12 cellular contexts compared by ENCODE assay signal in genomic region chr9:133825555-133826198, GRCh38.
DNase-seq lines count a peak whose midpoint lies in the region; ATAC-seq and TF ChIP-seq lines count a peak whose summit lies in the region.
"Had no signal": no experiment of that assay in that cellular context is flagged by ENCODE, and none has a peak within 500 bp of the region (broad histone marks: within the 10 kb centered on the region; RNA-seq: fewer than 3 reads in every experiment).

No MANE protein-coding gene starts in this region.

- no peak overlapping the region for H2BK12ac ChIP-seq in H9 (ENCODE audit: insufficient read length, low read depth, low read length)

- no peak overlapping the region for H4K91ac ChIP-seq in H9 (ENCODE audit: insufficient read length, low read depth, low read length)

- no peak overlapping the region for H3K23ac ChIP-seq in H9 (ENCODE audit: insufficient read length, low read depth, low read length)

- no peak overlapping the region for H3T11ph ChIP-seq in H9 (ENCODE audit: low read length)

- no peak overlapping the region for H4K8ac ChIP-seq in H9 (replicated peaks; ENCODE audit: insufficient read length, low read depth, low read length)

- H4K20me1 ChIP-seq in H9 (ENCODE audit: control insufficient read depth, insufficient read depth, insufficient read length): no peaks in the 10 kb centered on the region
- peaks cover 85% of the 10 kb centered on the region for H4K20me1 ChIP-seq in smooth muscle cell (ENCODE audit: low read depth)

- H3K56ac ChIP-seq in H9 (ENCODE audit: insufficient read length, low read depth, low read length): no peak overlapping the region

- no peak overlapping the region for H3K18ac ChIP-seq in H9 (ENCODE audit: insufficient read length, low read depth, low read length)

- H3K9ac ChIP-seq in H9 (ENCODE audit: extremely low read depth, insufficient read length, low read length): no peak overlapping the region
- H3K9ac ChIP-seq in adipocyte (ENCODE audit: low read length): no peak overlapping the region
- H3K9ac ChIP-seq in smooth muscle cell (ENCODE audit: low read depth): no peak overlapping the region

- no peak overlapping the region for H2AFZ ChIP-seq in H9 (ENCODE audit: low read length)
- H2AFZ ChIP-seq in smooth muscle cell (ENCODE audit: low read depth): no peak overlapping the region

- H4K5ac ChIP-seq in H9 (ENCODE audit: insufficient read length, low read depth, low read length): no peak overlapping the region

- H3F3A ChIP-seq in smooth muscle cell (ENCODE audit: low read depth): no peaks in the 10 kb centered on the region

- no peak overlapping the region for H2BK120ac ChIP-seq in H9 (ENCODE audit: low read depth, low read length, poor library complexity, severe bottlenecking)

- H2BK15ac ChIP-seq in H9 (ENCODE audit: low read depth, low read length): no peak overlapping the region

- no peaks in the 10 kb centered on the region for H3K9me3 ChIP-seq in H9 (ENCODE audit: control insufficient read depth, low read depth, low read length)
- no peaks in the 10 kb centered on the region for H3K9me3 ChIP-seq in adipocyte (ENCODE audit: control insufficient read depth, low read length)
- H3K9me3 ChIP-seq in smooth muscle cell (replicated peaks; ENCODE audit: low read depth): no peaks in the 10 kb centered on the region

- no peak overlapping the region for H3K4ac ChIP-seq in H9 (ENCODE audit: low read depth, low read length)

- H3K27me3 Mint-ChIP-seq in H9 (ENCODE audit: low read depth): no peaks in the 10 kb centered on the region
- no peaks in the 10 kb centered on the region for H3K27me3 Mint-ChIP-seq in activated T-cell treated with anti-CD3 and anti-CD28 coated beads, Interleukin-2, amount 50 U/mL, for 4 hours (ENCODE audit: low read depth)
- H3K27me3 Mint-ChIP-seq: activated naive CD8-positive, alpha-beta T cell treated with anti-CD3 and anti-CD28 coated beads, Interleukin-2, amount 50 U/mL, for 24 hours; naive thymus-derived CD8-positive, alpha-beta T cell had no signal

- no peak for TF ChIP-seq POLR2A in lower leg skin (IDR thresholded peaks at IDR 0.05)

- H3K4me1 Mint-ChIP-seq in H9: peaks cover 46 to 59% of the 10 kb centered on the region in 2 experiments
- H3K4me1 Mint-ChIP-seq in activated T-cell treated with anti-CD3 and anti-CD28 coated beads, Interleukin-2, amount 50 U/mL, for 4 hours (ENCODE audit: low read depth): peaks cover 3% of the 10 kb centered on the region

- no peak overlapping the region for H2AK5ac ChIP-seq in H9 (ENCODE audit: insufficient read length, low read length)

- 0 out of 2 replicates have a peak overlapping the region, but pooled peaks have one; percentile 53 for H3K14ac ChIP-seq in H9 (ENCODE audit: insufficient read depth, low read length)

- no peaks in the 10 kb centered on the region for H3K9me3 Mint-ChIP-seq in H9
- H3K9me3 Mint-ChIP-seq in activated T-cell treated with anti-CD3 and anti-CD28 coated beads, Interleukin-2, amount 50 U/mL, for 4 hours: no peaks in the 10 kb centered on the region
- H3K9me3 Mint-ChIP-seq: activated naive CD8-positive, alpha-beta T cell treated with anti-CD3 and anti-CD28 coated beads, Interleukin-2, amount 50 U/mL, for 24 hours; naive thymus-derived CD8-positive, alpha-beta T cell had no signal

- TF ChIP-seq CTCF in H9 (conservative IDR thresholded peaks at IDR 0.05) (no peak), foreskin fibroblast (IDR thresholded peaks at IDR 0.05; ENCODE audit: low read depth, low read length) (no peak), smooth muscle cell (IDR thresholded peaks at IDR 0.05; ENCODE audit: borderline replicate concordance, insufficient read depth, poor library complexity, severe bottlenecking) (no peak), lower leg skin (IDR thresholded peaks at IDR 0.05) (no peak)

- H3K4me1 ChIP-seq in H9 (ENCODE audit: insufficient read depth, low read length) (peaks cover 7% of the 10 kb centered on the region; the same call in 1 of the 2 replicates), adipocyte (ENCODE audit: control insufficient read depth, insufficient read depth, low read length) (peaks cover 7% of the 10 kb centered on the region), smooth muscle cell (ENCODE audit: low read depth) (peaks cover 6% of the 10 kb centered on the region)

- WGBS in H9 (ENCODE audit: extremely low coverage, insufficient read length, low lambda C conversion rate): no CpG with 5 or more reads among the region's 17 CpGs
- WGBS in smooth muscle cell (ENCODE audit: low lambda C conversion rate): 80% methylated on average over 17 of the region's 17 CpGs
- 87 to 89% methylated on average over 17 of the region's 17 CpGs for WGBS in lower leg skin, 2 donors

- H3K4me3 ChIP-seq in adipocyte (ENCODE audit: low read length) (no peak overlapping the region), foreskin fibroblast (ENCODE audit: low read depth in 1 of 2, low read length in 2 of 2) (no peak overlapping the region), smooth muscle cell (no peak overlapping the region), lower leg skin (ENCODE audit: low read depth, poor library complexity, severe bottlenecking) (no peak overlapping the region)
- H3K4me3 ChIP-seq: dorsolateral prefrontal cortex had no signal

- no peaks in the 10 kb centered on the region for H3K23me2 ChIP-seq in H9 (ENCODE audit: insufficient read length, low read depth, low read length, poor library complexity, severe bottlenecking)

- no peak for ATAC-seq in activated T-cell treated with anti-CD3 and anti-CD28 coated beads, Interleukin-2, amount 50 U/mL, for 4 hours
- ATAC-seq in HG03378 (IDR thresholded peaks at IDR 0.05; ENCODE audit: unreplicated experiment): no peak
- ATAC-seq: activated naive CD8-positive, alpha-beta T cell treated with anti-CD3 and anti-CD28 coated beads, Interleukin-2, amount 50 U/mL, for 24 hours; naive thymus-derived CD8-positive, alpha-beta T cell had no signal

- peak overlapping the region in 1 of 2 experiments; percentile 8; a peak in 1 of 5 replicates for H3K4me3 Mint-ChIP-seq in H9
- no peak overlapping the region for H3K4me3 Mint-ChIP-seq in activated T-cell treated with anti-CD3 and anti-CD28 coated beads, Interleukin-2, amount 50 U/mL, for 4 hours
- H3K4me3 Mint-ChIP-seq: activated naive CD8-positive, alpha-beta T cell treated with anti-CD3 and anti-CD28 coated beads, Interleukin-2, amount 50 U/mL, for 24 hours; naive thymus-derived CD8-positive, alpha-beta T cell had no signal

- H3K79me2 ChIP-seq in H9 (ENCODE audit: insufficient read depth, low read length) (no peaks in the 10 kb centered on the region; the same call in 1 of the 2 replicates), smooth muscle cell (ENCODE audit: low read depth) (peaks cover 13% of the 10 kb centered on the region)

- intact Hi-C loops in lower leg skin (cut with DNase I; ENCODE audit: low total_unique reads): no loop called here

- H3K4me2 ChIP-seq in H9 (ENCODE audit: insufficient read depth, insufficient read length, low read length): no peak overlapping the region
- H3K4me2 ChIP-seq in smooth muscle cell: no peak overlapping the region

- no peak overlapping the region for H2BK5ac ChIP-seq in H9 (ENCODE audit: insufficient read length, low read length)

- H3K27ac Mint-ChIP-seq in H9: peak overlapping the region; percentile 53 to 91 (median 79); a peak in 5 of 7 replicates
- H3K27ac Mint-ChIP-seq: activated naive CD8-positive, alpha-beta T cell treated with anti-CD3 and anti-CD28 coated beads, Interleukin-2, amount 50 U/mL, for 24 hours had no signal

- H3K27me3 ChIP-seq in H9 (ENCODE audit: insufficient read depth, low read length): no peaks in the 10 kb centered on the region
- no peaks in the 10 kb centered on the region for H3K27me3 ChIP-seq in adipocyte (replicated peaks; ENCODE audit: control insufficient read depth, insufficient read depth, low read length)
- no peaks in the 10 kb centered on the region for H3K27me3 ChIP-seq in smooth muscle cell (ENCODE audit: low read depth)
- H3K27me3 ChIP-seq: dorsolateral prefrontal cortex had no signal

- H3K27ac ChIP-seq in H9 (ENCODE audit: insufficient read length, low read depth, low read length) (no peak overlapping the region), smooth muscle cell (ENCODE audit: low read depth) (peak overlapping the region; percentile 38)

- H3K36me3 ChIP-seq in adipocyte (ENCODE audit: control insufficient read depth, insufficient read depth, low read length, severe bottlenecking): peaks cover 2% of the 10 kb centered on the region
- no peaks in the 10 kb centered on the region for H3K36me3 ChIP-seq in smooth muscle cell (ENCODE audit: low read depth)

- no peak overlapping the region for H2BK20ac ChIP-seq in H9 (ENCODE audit: low read depth, low read length, poor library complexity, severe bottlenecking)

- DNase-seq in H9 (no peak), adipocyte (ENCODE audit: low read depth) (peak; percentile 67), foreskin fibroblast (peak; percentile 40 to 71), smooth muscle cell (lab: John Stamatoyannopoulos, UW; ENCODE audit: unreplicated experiment) (no peak), lower leg skin (ENCODE audit: low spot score in 2 of 2) (no peak)
- DNase-seq in activated T-cell treated with anti-CD3 and anti-CD28 coated beads, Interleukin-2, amount 50 U/mL, for 4 hours: no peak
- DNase-seq in stimulated activated naive CD4-positive, alpha-beta T cell treated with Interleukin-2 at 50 U/mL for 16 hours (lab: John Stamatoyannopoulos, UW): no peak
- DNase-seq: activated naive CD8-positive, alpha-beta T cell treated with anti-CD3 and anti-CD28 coated beads, Interleukin-2, amount 50 U/mL, for 24 hours; naive thymus-derived CD8-positive, alpha-beta T cell; NCI-H2081 had no signal

- H3K79me1 ChIP-seq in H9 (ENCODE audit: insufficient read depth, low read depth, low read length, poor library complexity, severe bottlenecking): no peaks in the 10 kb centered on the region

- H3K36me3 Mint-ChIP-seq in H9 (ENCODE audit: insufficient read depth in 1 of 3, low read depth in 3 of 3): peaks cover 0 to 18% (median 11%) of the 10 kb centered on the region in 3 experiments; a peak in 4 of 7 replicates
- no peaks in the 10 kb centered on the region for H3K36me3 Mint-ChIP-seq in activated T-cell treated with anti-CD3 and anti-CD28 coated beads, Interleukin-2, amount 50 U/mL, for 4 hours (ENCODE audit: insufficient read depth)
- H3K36me3 Mint-ChIP-seq: naive thymus-derived CD8-positive, alpha-beta T cell had no signal

Comparison
In these comparisons a context has a peak if more than half of its experiments do, and no peak if none do; other contexts are left out.
1. DNase-seq: peak in adipocyte (single experiment) and foreskin fibroblast (2 of 2); none in H9 (single experiment), smooth muscle cell (single experiment), activated T-cell treated with anti-CD3 and anti-CD28 coated beads, Interleukin-2, amount 50 U/mL, for 4 hours (single experiment), stimulated activated naive CD4-positive, alpha-beta T cell treated with Interleukin-2 at 50 U/mL for 16 hours (single experiment) and lower leg skin (0 of 2).